6 cellular contexts compared by ENCODE assay signal in genomic region chr17:78185981-78186688, GRCh38.
DNase-seq lines count a peak whose midpoint lies in the region; ATAC-seq and TF ChIP-seq lines count a peak whose summit lies in the region.

No MANE protein-coding gene starts in this region.

- ATAC-seq in GM19035 (IDR thresholded peaks at IDR 0.05; ENCODE audit: unreplicated experiment) (no peak), HG03571 (IDR thresholded peaks at IDR 0.05; ENCODE audit: unreplicated experiment) (no peak)

- H3K4me3 ChIP-seq in WI38 (ENCODE audit: low read depth, low read length): peak overlapping the region; percentile 75

- DNase-seq in NCI-H2227 (lab: John Stamatoyannopoulos, UW; ENCODE audit: unreplicated experiment) (peak; percentile 37), NCI-H2227 treated with DMSO at 0.1 percent for 48 hours (lab: John Stamatoyannopoulos, UW) (no peak), left kidney (ENCODE audit: low read depth, low spot score) (peak; percentile 48)

- TF ChIP-seq CTCF in WI38 (IDR thresholded peaks at IDR 0.05; ENCODE audit: low read depth, low read length): no peak
